1 cellular context compared by ENCODE assay signal in genomic region chr10:3287566-3288445, GRCh38.
TF ChIP-seq lines count a peak whose summit lies in the region.

No MANE protein-coding gene starts in this region.

TF ChIP-seq in GM23338, 12 proteins besides CTCF, POLR2A, EP300 and RAD21 (continued from another document):
- TF ChIP-seq, protein P1, sequence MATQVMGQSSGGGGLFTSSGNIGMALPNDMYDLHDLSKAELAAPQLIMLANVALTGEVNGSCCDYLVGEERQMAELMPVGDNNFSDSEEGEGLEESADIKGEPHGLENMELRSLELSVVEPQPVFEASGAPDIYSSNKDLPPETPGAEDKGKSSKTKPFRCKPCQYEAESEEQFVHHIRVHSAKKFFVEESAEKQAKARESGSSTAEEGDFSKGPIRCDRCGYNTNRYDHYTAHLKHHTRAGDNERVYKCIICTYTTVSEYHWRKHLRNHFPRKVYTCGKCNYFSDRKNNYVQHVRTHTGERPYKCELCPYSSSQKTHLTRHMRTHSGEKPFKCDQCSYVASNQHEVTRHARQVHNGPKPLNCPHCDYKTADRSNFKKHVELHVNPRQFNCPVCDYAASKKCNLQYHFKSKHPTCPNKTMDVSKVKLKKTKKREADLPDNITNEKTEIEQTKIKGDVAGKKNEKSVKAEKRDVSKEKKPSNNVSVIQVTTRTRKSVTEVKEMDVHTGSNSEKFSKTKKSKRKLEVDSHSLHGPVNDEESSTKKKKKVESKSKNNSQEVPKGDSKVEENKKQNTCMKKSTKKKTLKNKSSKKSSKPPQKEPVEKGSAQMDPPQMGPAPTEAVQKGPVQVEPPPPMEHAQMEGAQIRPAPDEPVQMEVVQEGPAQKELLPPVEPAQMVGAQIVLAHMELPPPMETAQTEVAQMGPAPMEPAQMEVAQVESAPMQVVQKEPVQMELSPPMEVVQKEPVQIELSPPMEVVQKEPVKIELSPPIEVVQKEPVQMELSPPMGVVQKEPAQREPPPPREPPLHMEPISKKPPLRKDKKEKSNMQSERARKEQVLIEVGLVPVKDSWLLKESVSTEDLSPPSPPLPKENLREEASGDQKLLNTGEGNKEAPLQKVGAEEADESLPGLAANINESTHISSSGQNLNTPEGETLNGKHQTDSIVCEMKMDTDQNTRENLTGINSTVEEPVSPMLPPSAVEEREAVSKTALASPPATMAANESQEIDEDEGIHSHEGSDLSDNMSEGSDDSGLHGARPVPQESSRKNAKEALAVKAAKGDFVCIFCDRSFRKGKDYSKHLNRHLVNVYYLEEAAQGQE (IDR thresholded peaks at IDR 0.05; ENCODE audit: unreplicated experiment) = no peak
